1 cellular context compared by ENCODE assay signal in genomic region chr9:6412572-6413364, GRCh38.
TF ChIP-seq lines count a peak whose summit lies in the region.

A gene with protein sequence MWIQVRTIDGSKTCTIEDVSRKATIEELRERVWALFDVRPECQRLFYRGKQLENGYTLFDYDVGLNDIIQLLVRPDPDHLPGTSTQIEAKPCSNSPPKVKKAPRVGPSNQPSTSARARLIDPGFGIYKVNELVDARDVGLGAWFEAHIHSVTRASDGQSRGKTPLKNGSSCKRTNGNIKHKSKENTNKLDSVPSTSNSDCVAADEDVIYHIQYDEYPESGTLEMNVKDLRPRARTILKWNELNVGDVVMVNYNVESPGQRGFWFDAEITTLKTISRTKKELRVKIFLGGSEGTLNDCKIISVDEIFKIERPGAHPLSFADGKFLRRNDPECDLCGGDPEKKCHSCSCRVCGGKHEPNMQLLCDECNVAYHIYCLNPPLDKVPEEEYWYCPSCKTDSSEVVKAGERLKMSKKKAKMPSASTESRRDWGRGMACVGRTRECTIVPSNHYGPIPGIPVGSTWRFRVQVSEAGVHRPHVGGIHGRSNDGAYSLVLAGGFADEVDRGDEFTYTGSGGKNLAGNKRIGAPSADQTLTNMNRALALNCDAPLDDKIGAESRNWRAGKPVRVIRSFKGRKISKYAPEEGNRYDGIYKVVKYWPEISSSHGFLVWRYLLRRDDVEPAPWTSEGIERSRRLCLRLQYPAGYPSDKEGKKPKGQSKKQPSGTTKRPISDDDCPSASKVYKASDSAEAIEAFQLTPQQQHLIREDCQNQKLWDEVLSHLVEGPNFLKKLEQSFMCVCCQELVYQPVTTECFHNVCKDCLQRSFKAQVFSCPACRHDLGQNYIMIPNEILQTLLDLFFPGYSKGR (plus strand): TSS chr9:6413199. CDS start chr9:6413491, 292 bp downstream.

TF ChIP-seq in HepG2, 621 proteins besides CTCF, POLR2A, EP300 and RAD21 (continued from another document and continues in another):
- TF ChIP-seq ZNF740 (CRISPR knock-in tag; IDR thresholded peaks at IDR 0.05) (no peak), DBP (CRISPR knock-in tag; IDR thresholded peaks at IDR 0.05; ENCODE audit: not compliant biosample characterization) (peak; percentile 77), ZNF331 (CRISPR knock-in tag; IDR thresholded peaks at IDR 0.05) (no peak), ASH2L (IDR thresholded peaks at IDR 0.05; ENCODE audit: insufficient read length, low read depth, low read length) (peak; percentile 25), E2F1 (CRISPR knock-in tag; IDR thresholded peaks at IDR 0.05) (peak; percentile 92), MATR3 (CRISPR knock-in tag; IDR thresholded peaks at IDR 0.05) (no peak), SP4 (CRISPR knock-in tag; IDR thresholded peaks at IDR 0.05) (peak; percentile 61; the same call in 1 of the 2 replicates), GZF1 (CRISPR knock-in tag; IDR thresholded peaks at IDR 0.05) (no peak), ZMYM3 (CRISPR knock-in tag; IDR thresholded peaks at IDR 0.05) (no peak), DPF2 (CRISPR knock-in tag; IDR thresholded peaks at IDR 0.05; ENCODE audit: borderline replicate concordance, low read depth) (no peak), PAWR (CRISPR knock-in tag; IDR thresholded peaks at IDR 0.05; ENCODE audit: borderline replicate concordance) (no peak), CCDC6 (CRISPR knock-in tag; IDR thresholded peaks at IDR 0.05) (0 out of 2 replicates have a peak, but pooled peaks have one; percentile 40), TRIM24 (CRISPR knock-in tag; IDR thresholded peaks at IDR 0.05) (no peak), ZNF30 (CRISPR knock-in tag; IDR thresholded peaks at IDR 0.05) (no peak), CREB1 (IDR thresholded peaks at IDR 0.05) (no peak), CREB1 (CRISPR knock-in tag; IDR thresholded peaks at IDR 0.05) (no peak), ZSCAN21 (CRISPR knock-in tag; IDR thresholded peaks at IDR 0.05; ENCODE audit: borderline replicate concordance) (no peak), FOXK1 (CRISPR knock-in tag; IDR thresholded peaks at IDR 0.05; ENCODE audit: borderline replicate concordance, low read depth) (peak; percentile 84; the same call in 1 of the 2 replicates), SATB2 (CRISPR knock-in tag; IDR thresholded peaks at IDR 0.05) (no peak), CEBPB (IDR thresholded peaks at IDR 0.05; ENCODE audit: borderline replicate concordance, low read depth, low read length) (no peak), ELF4 (CRISPR knock-in tag; IDR thresholded peaks at IDR 0.05; ENCODE audit: borderline replicate concordance) (peak; percentile 68; the same call in 1 of the 2 replicates), THRA (CRISPR knock-in tag; IDR thresholded peaks at IDR 0.05; ENCODE audit: borderline replicate concordance) (no peak), ZNF780A (CRISPR knock-in tag; IDR thresholded peaks at IDR 0.05) (no peak), RELA (CRISPR knock-in tag; IDR thresholded peaks at IDR 0.05) (no peak), MTF1 (CRISPR knock-in tag; IDR thresholded peaks at IDR 0.05) (no peak), ZNF598 (CRISPR knock-in tag; IDR thresholded peaks at IDR 0.05; ENCODE audit: borderline replicate concordance) (no peak), MXD4 (CRISPR knock-in tag; IDR thresholded peaks at IDR 0.05) (peak; percentile 35; the same call in 1 of the 2 replicates), ZNF792 (CRISPR knock-in tag; IDR thresholded peaks at IDR 0.05) (0 out of 2 replicates have a peak, but pooled peaks have one; percentile 43), NCOR1 (IDR thresholded peaks at IDR 0.05; ENCODE audit: borderline replicate concordance, low read length) (no peak), TMF1 (CRISPR knock-in tag; IDR thresholded peaks at IDR 0.05; ENCODE audit: low read depth) (peak; percentile 64; the same call in 1 of the 2 replicates), KDM4B (CRISPR knock-in tag; IDR thresholded peaks at IDR 0.05) (no peak), MEF2D (CRISPR knock-in tag; IDR thresholded peaks at IDR 0.05) (no peak), YEATS4 (CRISPR knock-in tag; IDR thresholded peaks at IDR 0.05; ENCODE audit: borderline replicate concordance) (no peak; the same call in 1 of the 2 replicates), TFDP1 (CRISPR knock-in tag; IDR thresholded peaks at IDR 0.05; ENCODE audit: borderline replicate concordance) (peak; percentile 75), ZNF468 (CRISPR knock-in tag; IDR thresholded peaks at IDR 0.05) (peak; percentile 16; the same call in 1 of the 2 replicates), STAG1 (CRISPR knock-in tag; IDR thresholded peaks at IDR 0.05) (no peak), ZNF784 (CRISPR knock-in tag; IDR thresholded peaks at IDR 0.05; ENCODE audit: borderline replicate concordance) (no peak), KDM5A (IDR thresholded peaks at IDR 0.05; ENCODE audit: borderline replicate concordance, low read length) (peak; percentile 0; the same call in 1 of the 2 replicates), EEA1 (CRISPR knock-in tag; IDR thresholded peaks at IDR 0.05; ENCODE audit: borderline replicate concordance) (0 out of 2 replicates have a peak, but pooled peaks have one; percentile 3), SP5 (CRISPR knock-in tag; IDR thresholded peaks at IDR 0.05; ENCODE audit: borderline replicate concordance, low read depth) (peak; percentile 70; the same call in 1 of the 2 replicates), ATF7-NPFF (CRISPR knock-in tag; IDR thresholded peaks at IDR 0.05; ENCODE audit: low read depth) (no peak), RAD51 (IDR thresholded peaks at IDR 0.05; ENCODE audit: borderline replicate concordance) (no peak), ZEB1 (IDR thresholded peaks at IDR 0.05; ENCODE audit: insufficient replicate concordance, low read depth) (peak; percentile 64), MZF1 (CRISPR knock-in tag; IDR thresholded peaks at IDR 0.05; ENCODE audit: borderline replicate concordance) (no peak), REXO4 (CRISPR knock-in tag; IDR thresholded peaks at IDR 0.05; ENCODE audit: borderline replicate concordance) (no peak), HMGXB4 (CRISPR knock-in tag; IDR thresholded peaks at IDR 0.05; ENCODE audit: borderline replicate concordance in 1 of 2, low read depth in 1 of 2) (peak in 1 of 2 experiments; percentile 70; a peak in 2 of 4 replicates), ZSCAN22 (CRISPR knock-in tag; IDR thresholded peaks at IDR 0.05) (no peak), FOXJ3 (CRISPR knock-in tag; IDR thresholded peaks at IDR 0.05; ENCODE audit: borderline replicate concordance) (peak; percentile 52; the same call in 1 of the 2 replicates), ATM (IDR thresholded peaks at IDR 0.05; ENCODE audit: borderline replicate concordance) (no peak), MED8 (CRISPR knock-in tag; IDR thresholded peaks at IDR 0.05; ENCODE audit: insufficient replicate concordance) (no peak), NAIF1 (CRISPR knock-in tag; IDR thresholded peaks at IDR 0.05; ENCODE audit: borderline replicate concordance) (no peak), TBL1XR1 (IDR thresholded peaks at IDR 0.05; ENCODE audit: borderline replicate concordance, low read length, partially characterized antibody) (no peak), ZNF773 (CRISPR knock-in tag; IDR thresholded peaks at IDR 0.05; ENCODE audit: borderline replicate concordance) (no peak), U2AF1 (optimal IDR thresholded peaks at IDR 0.05; ENCODE audit: low read depth, low read length) (no peak)
- TF ChIP-seq, protein P1, sequence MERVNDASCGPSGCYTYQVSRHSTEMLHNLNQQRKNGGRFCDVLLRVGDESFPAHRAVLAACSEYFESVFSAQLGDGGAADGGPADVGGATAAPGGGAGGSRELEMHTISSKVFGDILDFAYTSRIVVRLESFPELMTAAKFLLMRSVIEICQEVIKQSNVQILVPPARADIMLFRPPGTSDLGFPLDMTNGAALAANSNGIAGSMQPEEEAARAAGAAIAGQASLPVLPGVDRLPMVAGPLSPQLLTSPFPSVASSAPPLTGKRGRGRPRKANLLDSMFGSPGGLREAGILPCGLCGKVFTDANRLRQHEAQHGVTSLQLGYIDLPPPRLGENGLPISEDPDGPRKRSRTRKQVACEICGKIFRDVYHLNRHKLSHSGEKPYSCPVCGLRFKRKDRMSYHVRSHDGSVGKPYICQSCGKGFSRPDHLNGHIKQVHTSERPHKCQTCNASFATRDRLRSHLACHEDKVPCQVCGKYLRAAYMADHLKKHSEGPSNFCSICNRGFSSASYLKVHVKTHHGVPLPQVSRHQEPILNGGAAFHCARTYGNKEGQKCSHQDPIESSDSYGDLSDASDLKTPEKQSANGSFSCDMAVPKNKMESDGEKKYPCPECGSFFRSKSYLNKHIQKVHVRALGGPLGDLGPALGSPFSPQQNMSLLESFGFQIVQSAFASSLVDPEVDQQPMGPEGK (CRISPR knock-in tag; IDR thresholded peaks at IDR 0.05): no peak
- TF ChIP-seq, protein P2, sequence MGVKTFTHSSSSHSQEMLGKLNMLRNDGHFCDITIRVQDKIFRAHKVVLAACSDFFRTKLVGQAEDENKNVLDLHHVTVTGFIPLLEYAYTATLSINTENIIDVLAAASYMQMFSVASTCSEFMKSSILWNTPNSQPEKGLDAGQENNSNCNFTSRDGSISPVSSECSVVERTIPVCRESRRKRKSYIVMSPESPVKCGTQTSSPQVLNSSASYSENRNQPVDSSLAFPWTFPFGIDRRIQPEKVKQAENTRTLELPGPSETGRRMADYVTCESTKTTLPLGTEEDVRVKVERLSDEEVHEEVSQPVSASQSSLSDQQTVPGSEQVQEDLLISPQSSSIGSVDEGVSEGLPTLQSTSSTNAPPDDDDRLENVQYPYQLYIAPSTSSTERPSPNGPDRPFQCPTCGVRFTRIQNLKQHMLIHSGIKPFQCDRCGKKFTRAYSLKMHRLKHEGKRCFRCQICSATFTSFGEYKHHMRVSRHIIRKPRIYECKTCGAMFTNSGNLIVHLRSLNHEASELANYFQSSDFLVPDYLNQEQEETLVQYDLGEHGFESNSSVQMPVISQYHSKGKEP (CRISPR knock-in tag; IDR thresholded peaks at IDR 0.05): no peak
- TF ChIP-seq, protein P3, sequence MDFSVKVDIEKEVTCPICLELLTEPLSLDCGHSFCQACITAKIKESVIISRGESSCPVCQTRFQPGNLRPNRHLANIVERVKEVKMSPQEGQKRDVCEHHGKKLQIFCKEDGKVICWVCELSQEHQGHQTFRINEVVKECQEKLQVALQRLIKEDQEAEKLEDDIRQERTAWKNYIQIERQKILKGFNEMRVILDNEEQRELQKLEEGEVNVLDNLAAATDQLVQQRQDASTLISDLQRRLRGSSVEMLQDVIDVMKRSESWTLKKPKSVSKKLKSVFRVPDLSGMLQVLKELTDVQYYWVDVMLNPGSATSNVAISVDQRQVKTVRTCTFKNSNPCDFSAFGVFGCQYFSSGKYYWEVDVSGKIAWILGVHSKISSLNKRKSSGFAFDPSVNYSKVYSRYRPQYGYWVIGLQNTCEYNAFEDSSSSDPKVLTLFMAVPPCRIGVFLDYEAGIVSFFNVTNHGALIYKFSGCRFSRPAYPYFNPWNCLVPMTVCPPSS (IDR thresholded peaks at IDR 0.05): no peak
